In genomic region chr5:150449491-150450339, GRCh38 we compare ENCODE assay signal across 1 cellular context.
A peak's percentile ranks its signal among the peaks of the same experiment; 100 is the strongest.
TF ChIP-seq lines count a peak whose summit lies in the region.

TSS of gene RPS14 (minus strand) at chr5:150449739. CDS start at chr5:150447733, 2,006 bp downstream.

TF ChIP-seq in K562, 482 proteins besides CTCF, POLR2A, EP300 and RAD21 (continued from another document and continues in another):
- no peak for TF ChIP-seq ZNF518B (CRISPR knock-in tag; IDR thresholded peaks at IDR 0.05)
- TF ChIP-seq TAF7 (tag; IDR thresholded peaks at IDR 0.05), result peak; percentile 99
- TF ChIP-seq THRB (CRISPR knock-in tag; conservative IDR thresholded peaks at IDR 0.05), result peak; percentile 90
- TF ChIP-seq ZNF583 (CRISPR knock-in tag; IDR thresholded peaks at IDR 0.05), result peak; percentile 57; the same call in 1 of the 2 replicates
- TF ChIP-seq KLF13 (tag; IDR thresholded peaks at IDR 0.05; ENCODE audit: borderline replicate concordance, low read depth), result peak; percentile 77; the same call in 1 of the 2 replicates
- no peak for TF ChIP-seq KHSRP (IDR thresholded peaks at IDR 0.05)
- TF ChIP-seq ZNF316 (IDR thresholded peaks at IDR 0.05), result 0 out of 2 replicates have a peak, but pooled peaks have one; percentile 7
- peak; percentile 52 for TF ChIP-seq LEF1 (IDR thresholded peaks at IDR 0.05)
- TF ChIP-seq SMAD1 (IDR thresholded peaks at IDR 0.05; ENCODE audit: low read depth, low read length, partially characterized antibody), result peak; percentile 82
- TF ChIP-seq CBX5 (IDR thresholded peaks at IDR 0.05; ENCODE audit: borderline replicate concordance, low read depth), result peak; percentile 60; the same call in 1 of the 2 replicates
- TF ChIP-seq KAT2B (IDR thresholded peaks at IDR 0.05; ENCODE audit: low read depth, low read length), result peak; percentile 35
- no peak for TF ChIP-seq HIVEP1 (CRISPR knock-in tag; IDR thresholded peaks at IDR 0.05)
- TF ChIP-seq E2F6 (IDR thresholded peaks at IDR 0.05; ENCODE audit: borderline replicate concordance in 1 of 2, extremely low read depth in 1 of 2, insufficient read depth in 1 of 2, insufficient read length in 1 of 2, low read depth in 1 of 2, low read length in 1 of 2, poor library complexity in 1 of 2, severe bottlenecking in 1 of 2), result peak; percentile 56 to 76
- TF ChIP-seq NFIX (CRISPR knock-in tag; IDR thresholded peaks at IDR 0.05; ENCODE audit: low read depth), result peak; percentile 13; the same call in 1 of the 2 replicates
- 0 out of 2 replicates have a peak, but pooled peaks have one; percentile 44 for TF ChIP-seq ZNF311 (CRISPR knock-in tag; IDR thresholded peaks at IDR 0.05)
- TF ChIP-seq HMGXB4 (CRISPR knock-in tag; IDR thresholded peaks at IDR 0.05), result peak; percentile 88
- TF ChIP-seq KDM2B (CRISPR knock-in tag; IDR thresholded peaks at IDR 0.05), result no peak
- TF ChIP-seq CREM (IDR thresholded peaks at IDR 0.05; ENCODE audit: low read depth), result peak; percentile 58
- TF ChIP-seq NEUROD1 (IDR thresholded peaks at IDR 0.05; ENCODE audit: borderline replicate concordance, low read depth, low read length, partially characterized antibody), result no peak
- no peak for TF ChIP-seq ZNF507 (tag; conservative IDR thresholded peaks at IDR 0.05)
- TF ChIP-seq CAMTA2 (CRISPR knock-in tag; conservative IDR thresholded peaks at IDR 0.05), result no peak; the same call in 1 of the 2 replicates
- TF ChIP-seq CCNT2 (IDR thresholded peaks at IDR 0.05; ENCODE audit: borderline replicate concordance, extremely low read depth, insufficient read length, low read depth, low read length), result peak; percentile 31
- peak; percentile 93 for TF ChIP-seq KLF1 (tag; IDR thresholded peaks at IDR 0.05)
- TF ChIP-seq HCFC1 (IDR thresholded peaks at IDR 0.05; ENCODE audit: low read depth, low read length), result peak; percentile 80
- TF ChIP-seq RBFOX2 (IDR thresholded peaks at IDR 0.05; ENCODE audit: low read depth, low read length), result peak; percentile 100
- TF ChIP-seq HMG20B (CRISPR knock-in tag; IDR thresholded peaks at IDR 0.05), result no peak; the same call in 1 of the 2 replicates
- TF ChIP-seq TAF1 (IDR thresholded peaks at IDR 0.05; ENCODE audit: control insufficient read depth, extremely low read depth, insufficient read depth, low read length, severe bottlenecking), result peak; percentile 98
- 0 out of 2 replicates have a peak, but pooled peaks have one; percentile 52 for TF ChIP-seq ARID3A (IDR thresholded peaks at IDR 0.05; ENCODE audit: borderline replicate concordance, low read depth, low read length)
- peak; percentile 61; the same call in 1 of the 2 replicates for TF ChIP-seq RNF2 (IDR thresholded peaks at IDR 0.05)
- peak; percentile 98 for TF ChIP-seq E2F8 (IDR thresholded peaks at IDR 0.05; ENCODE audit: low read depth, partially characterized antibody)
- TF ChIP-seq RFX7 (CRISPR knock-in tag; IDR thresholded peaks at IDR 0.05), result no peak
- 0 out of 2 replicates have a peak, but pooled peaks have one; percentile 5 for TF ChIP-seq SMC3 (conservative IDR thresholded peaks at IDR 0.05; ENCODE audit: insufficient read depth, low read depth, low read length)
- TF ChIP-seq NFXL1 (CRISPR knock-in tag; IDR thresholded peaks at IDR 0.05), result 0 out of 2 replicates have a peak, but pooled peaks have one; percentile 22
- peak; percentile 83; the same call in 1 of the 2 replicates for TF ChIP-seq PHF21A (IDR thresholded peaks at IDR 0.05; ENCODE audit: borderline replicate concordance, low read depth)
- peak; percentile 54; the same call in 1 of the 2 replicates for TF ChIP-seq BACH1 (tag; IDR thresholded peaks at IDR 0.05)
- peak; percentile 58; the same call in 1 of the 2 replicates for TF ChIP-seq SMARCA5 (IDR thresholded peaks at IDR 0.05)
- no peak for TF ChIP-seq POU5F1 (IDR thresholded peaks at IDR 0.05; ENCODE audit: borderline replicate concordance, low read depth, low read length, partially characterized antibody)
- TF ChIP-seq CSDE1 (IDR thresholded peaks at IDR 0.05), result peak in 1 of 2 experiments; percentile 42; a peak in 1 of 4 replicates
- TF ChIP-seq SP1 (CRISPR knock-in tag; IDR thresholded peaks at IDR 0.05), result peak; percentile 92
- no peak for TF ChIP-seq ESRRB (CRISPR knock-in tag; IDR thresholded peaks at IDR 0.05; ENCODE audit: borderline replicate concordance)
- TF ChIP-seq ZNF79 (CRISPR knock-in tag; IDR thresholded peaks at IDR 0.05; ENCODE audit: low read depth), result peak; percentile 55; the same call in 1 of the 2 replicates
- TF ChIP-seq ZNF318 (IDR thresholded peaks at IDR 0.05; ENCODE audit: borderline replicate concordance in 1 of 2, low read depth in 1 of 2), result peak in 1 of 2 experiments; percentile 94; a peak in 2 of 4 replicates
- TF ChIP-seq SMAD3 (CRISPR knock-in tag; conservative IDR thresholded peaks at IDR 0.05), result no peak
